9 cellular contexts compared by ENCODE assay signal in the genomic region with DNA sequence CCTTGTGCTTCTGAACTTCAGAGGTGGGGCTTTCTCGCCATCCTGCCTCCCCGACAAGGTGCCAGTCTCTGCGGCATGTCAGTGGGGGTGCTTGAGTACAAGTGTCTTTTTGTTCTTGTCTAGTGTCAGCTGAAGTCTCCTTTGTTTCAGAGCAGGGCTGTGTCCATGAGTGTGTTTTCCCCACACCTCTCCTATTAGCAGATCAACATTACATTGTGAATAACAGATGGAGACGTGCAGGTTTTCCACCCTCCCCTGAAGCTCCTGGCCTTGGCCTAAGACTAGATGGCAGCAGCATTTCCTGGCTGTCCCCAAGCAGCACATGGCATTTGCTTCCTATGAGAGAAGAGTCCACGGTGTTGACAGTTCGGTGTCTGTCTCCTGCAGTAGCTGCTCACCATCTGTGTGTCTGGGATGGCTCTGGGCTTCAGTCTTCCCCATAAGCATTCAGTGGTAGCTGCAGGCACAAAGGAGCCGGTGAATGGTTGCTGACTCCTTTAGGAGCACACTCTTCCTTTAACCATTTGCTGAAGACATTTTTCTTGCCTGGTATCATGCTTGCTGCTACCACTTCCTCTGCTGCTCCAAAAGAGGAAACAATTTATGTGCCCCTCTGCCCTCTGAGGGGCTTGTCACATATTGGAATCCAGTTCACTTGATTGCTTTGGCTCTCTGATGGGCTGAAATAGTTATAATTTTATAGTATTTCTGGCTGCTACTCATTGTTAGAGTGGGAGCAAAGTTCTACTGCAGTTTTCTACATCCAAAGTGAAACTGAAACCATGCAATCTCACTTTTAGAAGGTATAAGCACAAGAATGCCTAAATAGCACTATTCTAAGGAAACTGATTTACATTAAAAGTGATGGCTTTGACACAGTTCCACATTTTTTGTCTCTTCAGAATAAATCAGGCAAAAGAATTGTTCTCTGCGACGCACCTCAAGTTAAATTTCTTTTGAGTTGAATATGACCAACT.
A peak's percentile ranks its signal among the peaks of the same experiment; 100 is the strongest.
DNase-seq lines count a peak whose midpoint lies in the region; ATAC-seq and TF ChIP-seq lines count a peak whose summit lies in the region.
"Had no signal": no experiment of that assay in that cellular context is flagged by ENCODE, and none has a peak within 500 bp of the region (broad histone marks: within the 10 kb centered on the region; RNA-seq: fewer than 3 reads in every experiment).

No MANE protein-coding gene starts in this region.

- intact Hi-C loops in activated naive CD4-positive, alpha-beta T cell treated with anti-CD3 and anti-CD28 coated beads for 36 hours (cut with micrococcal nuclease): no loop called here
- intact Hi-C loops in thyroid gland (cut with DNase I): no loop called here

- H3K36me3 ChIP-seq in urinary bladder (ENCODE audit: insufficient read depth): no peaks in the 10 kb centered on the region
- H3K36me3 ChIP-seq in thyroid gland: no peaks in the 10 kb centered on the region

- H3K27ac Mint-ChIP-seq in activated naive CD4-positive, alpha-beta T cell treated with anti-CD3 and anti-CD28 coated beads, Interleukin-2, amount 50 U/mL, for 24 hours: no peak overlapping the region
- no peak overlapping the region for H3K27ac Mint-ChIP-seq in activated naive CD4-positive, alpha-beta T cell treated with anti-CD3 and anti-CD28 coated beads for 36 hours

- H3K36me3 Mint-ChIP-seq in activated naive CD4-positive, alpha-beta T cell treated with anti-CD3 and anti-CD28 coated beads, Interleukin-2, amount 50 U/mL, for 24 hours: peaks cover 1% of the 10 kb centered on the region
- no peaks in the 10 kb centered on the region for H3K36me3 Mint-ChIP-seq in activated naive CD4-positive, alpha-beta T cell treated with anti-CD3 and anti-CD28 coated beads for 36 hours (ENCODE audit: low read depth)

- H3K27me3 ChIP-seq in thyroid gland: no peaks in the 10 kb centered on the region

- H3K9me3 Mint-ChIP-seq in activated naive CD4-positive, alpha-beta T cell treated with anti-CD3 and anti-CD28 coated beads, Interleukin-2, amount 50 U/mL, for 24 hours: no peaks in the 10 kb centered on the region
- H3K9me3 Mint-ChIP-seq in activated naive CD4-positive, alpha-beta T cell treated with anti-CD3 and anti-CD28 coated beads for 36 hours: no peaks in the 10 kb centered on the region

- no peak for TF ChIP-seq CTCF in thyroid gland (IDR thresholded peaks at IDR 0.05)

- H3K4me1 ChIP-seq in urinary bladder (ENCODE audit: insufficient read depth) (no peaks in the 10 kb centered on the region), thyroid gland (no peaks in the 10 kb centered on the region)

- ATAC-seq in GM21367 (IDR thresholded peaks at IDR 0.05; ENCODE audit: unreplicated experiment): no peak

- 84% methylated on average over 9 of the region's 9 CpGs for WGBS in urinary bladder
- WGBS in thyroid gland, 2 donors: 88% methylated on average over 9 of the region's 9 CpGs

- peak overlapping the region; percentile 67 for H3K4me3 Mint-ChIP-seq in activated naive CD4-positive, alpha-beta T cell treated with anti-CD3 and anti-CD28 coated beads, Interleukin-2, amount 50 U/mL, for 24 hours
- H3K4me3 Mint-ChIP-seq in activated naive CD4-positive, alpha-beta T cell treated with anti-CD3 and anti-CD28 coated beads for 36 hours: no peak overlapping the region

- DNase-seq in activated naive CD4-positive, alpha-beta T cell treated with anti-CD3 and anti-CD28 coated beads for 36 hours: no peak
- DNase-seq in left kidney (ENCODE audit: low read depth, low spot score) (peak; percentile 7), thyroid gland (no peak), NCI-H2107 (lab: John Stamatoyannopoulos, UW) (no peak)

- no peaks in the 10 kb centered on the region for H3K27me3 Mint-ChIP-seq in activated naive CD4-positive, alpha-beta T cell treated with anti-CD3 and anti-CD28 coated beads, Interleukin-2, amount 50 U/mL, for 24 hours
- no peaks in the 10 kb centered on the region for H3K27me3 Mint-ChIP-seq in activated naive CD4-positive, alpha-beta T cell treated with anti-CD3 and anti-CD28 coated beads for 36 hours (ENCODE audit: low read depth)

- H3K4me1 Mint-ChIP-seq in activated naive CD4-positive, alpha-beta T cell treated with anti-CD3 and anti-CD28 coated beads, Interleukin-2, amount 50 U/mL, for 24 hours: peaks cover 9% of the 10 kb centered on the region
- H3K4me1 Mint-ChIP-seq in activated naive CD4-positive, alpha-beta T cell treated with anti-CD3 and anti-CD28 coated beads for 36 hours (ENCODE audit: low read depth): peaks cover 13% of the 10 kb centered on the region

- peak overlapping the region; percentile 50 for H3K27ac ChIP-seq in angular gyrus (ENCODE audit: low read depth, low read length)
- H3K27ac ChIP-seq in urinary bladder (ENCODE audit: low read depth): no peak overlapping the region
- no peak overlapping the region for H3K27ac ChIP-seq in thyroid gland
- H3K27ac ChIP-seq: C4-2B had no signal

- TF ChIP-seq POLR2A in thyroid gland (IDR thresholded peaks at IDR 0.05): no peak

- H3K9me3 ChIP-seq in thyroid gland: no peaks in the 10 kb centered on the region

- CTCF ChIA-PET in activated naive CD4-positive, alpha-beta T cell treated with anti-CD3 and anti-CD28 coated beads for 36 hours (lab: Charles Lee): interaction anchor here (0.6 kb wide), 1 partner anchor 33 kb away, joined by 3 read pairs; no protein-coding TSS in a partner anchor

- H3K4me3 ChIP-seq in urinary bladder (ENCODE audit: low read depth, low read length) (peak overlapping the region; percentile 17), thyroid gland (replicated peaks in 1 of 3) (no peak overlapping the region)
